ENCODE assay signal across 35 cellular contexts in genomic region chr2:26494199-26494598, GRCh38. TPM values are rescaled to one million over a fixed set of nuclear protein-coding genes. Genes with fewer than 3 reads are reported as not detected.
"Had no signal": no experiment of that assay in that cellular context is flagged by ENCODE, and none has a peak within 500 bp of the region (broad histone marks: within the 10 kb centered on the region; RNA-seq: fewer than 3 reads in every experiment).

No MANE protein-coding gene starts in this region.

- DNase-seq: activated B cell treated with CpG ODN at 0.5 μM for 24 hours; activated CD4-positive, alpha-beta T cell treated with anti-CD3 and anti-CD28 coated beads for 48 hours; activated CD4-positive, alpha-beta T cell treated with anti-CD3 and anti-CD28 coated beads, Interleukin-2, amount 50 U/mL, for 4 hours; activated CD4-positive, CD25-positive, alpha-beta regulatory T cell treated with anti-CD3 and anti-CD28 coated beads, Interleukin-2, amount 50 U/mL, for 72 hours; activated CD8-positive, alpha-beta memory T cell treated with anti-CD3 and anti-CD28 coated beads, Interleukin-2, amount 50 U/mL, for 4 hours; activated gamma-delta T cell treated with Interleukin-2 at 50 U/mL for 16 hours; activated naive CD4-positive, alpha-beta T cell treated with anti-CD3 and anti-CD28 coated beads for 36 hours; activated T-cell treated with anti-CD3 and anti-CD28 coated beads for 4 hours; activated T-cell treated with anti-CD3 and anti-CD28 coated beads, Interleukin-2, amount 50 U/mL, for 4 hours; body of pancreas; cerebellar nuclear complex; Kasumi-1; KG1; MG63; NCI-H1048; NCI-H1436 treated with DMSO at 0.1 percent for 48 hours; NCI-H1694 treated with DMSO at 0.1 percent for 48 hours; NCI-H2029; NCI-H345; NCI-H526; NCI-H748 treated with DMSO at 0.1 percent for 48 hours; PC-9; Right ventricle myocardium superior; SW 1271; T-helper 2 cell; T-helper 9 cell had no signal

- ATAC-seq: activated T-cell treated with anti-CD3 and anti-CD28 coated beads, Interleukin-2, amount 50 U/mL, for 4 hours; body of pancreas had no signal

- H3K4me1 Mint-ChIP-seq: activated B cell treated with CpG ODN at 0.5 μM for 24 hours had no signal

- H3K27ac ChIP-seq: breast epithelium, PC-9, RWPE1, VCaP had no signal

- H3K9me3 ChIP-seq: body of pancreas, breast epithelium, MG63 had no signal

- H3K36me3 Mint-ChIP-seq: activated naive CD4-positive, alpha-beta T cell treated with anti-CD3 and anti-CD28 coated beads, Interleukin-2, amount 50 U/mL, for 72 hours had no signal

- H3K4me2 ChIP-seq: PC-9 had no signal

- H3K4me1 ChIP-seq: breast epithelium had no signal

- H3K27ac Mint-ChIP-seq: activated B cell treated with CpG ODN at 0.5 μM for 24 hours; activated naive CD4-positive, alpha-beta T cell treated with anti-CD3 and anti-CD28 coated beads for 36 hours; activated T-helper 1 cell treated with anti-CD3 and anti-CD28 coated beads, Interleukin-12 subunit alpha, Interleukin-12 subunit beta, Interleukin-2, Interleukin-4 antibody, amounts not matched to agents 30 ng/mL and 10 ng/mL and 1 ng/mL, durations not matched to agents 14 hours and 24 hours and 36 hours had no signal

- H3K4me3 Mint-ChIP-seq: activated B cell treated with CpG ODN at 0.5 μM for 24 hours; activated naive CD4-positive, alpha-beta T cell treated with anti-CD3 and anti-CD28 coated beads for 36 hours; activated T-cell treated with anti-CD3 and anti-CD28 coated beads, Interleukin-2, amount 50 U/mL, for 4 hours; activated T-helper 1 cell treated with anti-CD3 and anti-CD28 coated beads, Interleukin-12 subunit alpha, Interleukin-12 subunit beta, Interleukin-2, Interleukin-4 antibody, amounts not matched to agents 30 ng/mL and 10 ng/mL and 1 ng/mL, durations not matched to agents 14 hours and 24 hours and 36 hours had no signal

- H3K9me3 Mint-ChIP-seq: activated B cell treated with CpG ODN at 0.5 μM for 24 hours; activated naive CD4-positive, alpha-beta T cell treated with anti-CD3 and anti-CD28 coated beads for 36 hours; activated naive CD4-positive, alpha-beta T cell treated with anti-CD3 and anti-CD28 coated beads, Interleukin-2, amount 50 U/mL, for 72 hours; activated T-cell treated with anti-CD3 and anti-CD28 coated beads, Interleukin-2, amount 50 U/mL, for 4 hours; activated T-helper 1 cell treated with anti-CD3 and anti-CD28 coated beads, Interleukin-12 subunit alpha, Interleukin-12 subunit beta, Interleukin-2, Interleukin-4 antibody, amounts not matched to agents 30 ng/mL and 10 ng/mL and 1 ng/mL, durations not matched to agents 14 hours and 24 hours and 36 hours had no signal

- H3K36me3 ChIP-seq: breast epithelium, MG63 had no signal

- H2AFZ ChIP-seq: PC-9 had no signal

- H3K27me3 ChIP-seq: body of pancreas, breast epithelium had no signal

- H3K4me3 ChIP-seq: body of pancreas, breast epithelium, MG63, PC-9 had no signal

RNA-seq across cellular contexts. Expression of gene OTOF, which starts 16.3 kb away (rescaled TPM):
- total RNA-seq: activated B cell treated with CpG ODN at 0.5 μM for 24 hours, astrocyte, cardiac septum, NCI-H460, OCI-LY7, PC-9, Right ventricle myocardium superior had no signal
